ENCODE assay signal across 23 cellular contexts in genomic region chr20:59161626-59162170, GRCh38. TPM values are rescaled to one million over a fixed set of nuclear protein-coding genes. Genes with fewer than 3 reads are reported as not detected.
A peak's percentile ranks its signal among the peaks of the same experiment; 100 is the strongest.
DNase-seq lines count a peak whose midpoint lies in the region; ATAC-seq, FAIRE-seq and TF ChIP-seq lines count a peak whose summit lies in the region.
"Had no signal": no experiment of that assay in that cellular context is flagged by ENCODE, and none has a peak within 500 bp of the region (broad histone marks: within the 10 kb centered on the region; RNA-seq: fewer than 3 reads in every experiment).

No MANE protein-coding gene starts in this region.

- H3K36me3 ChIP-seq in CD8-positive, alpha-beta memory T cell (ENCODE audit: insufficient read depth, low read length): no peaks in the 10 kb centered on the region
- no peaks in the 10 kb centered on the region for H3K36me3 ChIP-seq in lower lobe of right lung
- H3K36me3 ChIP-seq: BE2C, heart left ventricle had no signal

- peak overlapping the region; percentile 98 for H3K27ac ChIP-seq in CD8-positive, alpha-beta memory T cell (ENCODE audit: low read depth, low read length)
- H3K27ac ChIP-seq in lower lobe of right lung: peak overlapping the region; percentile 6

- no peaks in the 10 kb centered on the region for H3K9me3 Mint-ChIP-seq in CD8-positive, alpha-beta memory T cell
- no peaks in the 10 kb centered on the region for H3K9me3 Mint-ChIP-seq in activated CD8-positive, alpha-beta T cell treated with anti-CD3 and anti-CD28 coated beads for 36 hours
- H3K9me3 Mint-ChIP-seq in progenitor cell of endocrine pancreas (ENCODE audit: low read depth): peaks cover 9% of the 10 kb centered on the region
- H3K9me3 Mint-ChIP-seq: type B pancreatic cell had no signal

- FAIRE-seq in HTR-8/SVneo (lab: Jason Lieb, UNC): peak; percentile 68

- CTCF ChIA-PET in CD8-positive, alpha-beta memory T cell (lab: Charles Lee): interaction anchor here (1.0 to 1.1 kb wide), 2 partner anchors 40 to 64 kb away, joined by 3 read pairs; no protein-coding TSS in a partner anchor
- CTCF ChIA-PET in activated CD8-positive, alpha-beta T cell treated with anti-CD3 and anti-CD28 coated beads for 36 hours (lab: Charles Lee): interaction anchor here (1.0 kb wide), 1 partner anchor 46 kb away, joined by 3 read pairs; no protein-coding TSS in a partner anchor

- peaks cover 81 to 97% (median 92%) of the 10 kb centered on the region in 3 donors for H3K4me1 Mint-ChIP-seq in CD8-positive, alpha-beta memory T cell
- H3K4me1 Mint-ChIP-seq in activated CD8-positive, alpha-beta T cell treated with anti-CD3 and anti-CD28 coated beads for 36 hours (ENCODE audit: low read depth): peaks cover 83% of the 10 kb centered on the region
- no peaks in the 10 kb centered on the region for H3K4me1 Mint-ChIP-seq in progenitor cell of endocrine pancreas (ENCODE audit: low read depth)

- peaks cover 91% of the 10 kb centered on the region for H3K4me1 ChIP-seq in CD8-positive, alpha-beta memory T cell (ENCODE audit: insufficient read depth, low read length)
- no peaks in the 10 kb centered on the region for H3K4me1 ChIP-seq in lower lobe of right lung
- H3K4me1 ChIP-seq: BE2C had no signal

- POLR2A ChIA-PET in CD8-positive, alpha-beta memory T cell (lab: Charles Lee): no interaction called here
- POLR2A ChIA-PET in activated CD8-positive, alpha-beta T cell treated with anti-CD3 and anti-CD28 coated beads for 36 hours (lab: Charles Lee): interaction anchor here (3.1 kb wide), 1 partner anchor 10 kb away, joined by 17 read pairs; no protein-coding TSS in a partner anchor

- intact Hi-C loops in activated CD8-positive, alpha-beta T cell treated with anti-CD3 and anti-CD28 coated beads for 36 hours (cut with micrococcal nuclease): loop anchor here (2.0 to 5.0 kb wide), 2 partner anchors 15 to 39 kb away; no protein-coding TSS in a partner anchor
- intact Hi-C loops in lower lobe of right lung (cut with DNase I): no loop called here

- H3K36me3 Mint-ChIP-seq in CD8-positive, alpha-beta memory T cell: peaks cover 6 to 40% (median 8%) of the 10 kb centered on the region in 3 donors
- H3K36me3 Mint-ChIP-seq in activated CD8-positive, alpha-beta T cell treated with anti-CD3 and anti-CD28 coated beads for 36 hours (ENCODE audit: low read depth): peaks cover 21% of the 10 kb centered on the region
- no peaks in the 10 kb centered on the region for H3K36me3 Mint-ChIP-seq in progenitor cell of endocrine pancreas (ENCODE audit: insufficient read depth)
- H3K36me3 Mint-ChIP-seq: type B pancreatic cell had no signal

- no peak for TF ChIP-seq CTCF in activated CD8-positive, alpha-beta T cell treated with anti-CD3 and anti-CD28 coated beads for 36 hours (IDR thresholded peaks at IDR 0.05)
- TF ChIP-seq CTCF in lower lobe of right lung (IDR thresholded peaks at IDR 0.05) (no peak), progenitor cell of endocrine pancreas (IDR thresholded peaks at IDR 0.05; ENCODE audit: unreplicated experiment) (no peak)

- H3K4me3 ChIP-seq in CD8-positive, alpha-beta memory T cell (ENCODE audit: low read length): peak overlapping the region; percentile 92
- H3K4me3 ChIP-seq in lower lobe of right lung: no peak overlapping the region

- ATAC-seq in activated CD8-positive, alpha-beta T cell treated with anti-CD3 and anti-CD28 coated beads for 36 hours: no peak
- ATAC-seq in lower lobe of right lung: no peak
- ATAC-seq: heart left ventricle had no signal

- H3K9me3 ChIP-seq in CD8-positive, alpha-beta memory T cell (ENCODE audit: low read length): no peaks in the 10 kb centered on the region
- no peaks in the 10 kb centered on the region for H3K9me3 ChIP-seq in lower lobe of right lung
- H3K9me3 ChIP-seq: BE2C, heart left ventricle had no signal

- DNase-seq in CD8-positive, alpha-beta memory T cell: peak in 2 of 5 donors; percentile 58 to 64
- DNase-seq in HTR-8/SVneo (ENCODE audit: insufficient read length, low spot score) (no peak), lower lobe of right lung (no peak), COLO829 (ENCODE audit: low spot score) (no peak), hepatic stellate cell (ENCODE audit: low spot score) (no peak), activated gamma-delta T cell treated with Interleukin-2 at 50 U/mL for 16 hours (no peak), progenitor cell of endocrine pancreas (ENCODE audit: low spot score, unreplicated experiment) (no peak)
- no peak for DNase-seq in activated CD8-positive, alpha-beta T cell treated with anti-CD3 and anti-CD28 coated beads for 36 hours
- DNase-seq: activated CD8-positive, alpha-beta memory T cell treated with anti-CD3 and anti-CD28 coated beads, Interleukin-2, amount 50 U/mL, for 4 hours; amniotic stem cell; BE2C; DMS53; H7; heart left ventricle; islet precursor cell; Kasumi-1; mammary epithelial cell; NCI-H1417 treated with DMSO at 0.1 percent for 48 hours; NCI-H2171 treated with DMSO at 0.1 percent for 48 hours; nephron progenitor cell; RPMI8226; stimulated activated CD4-positive, alpha-beta T cell treated with anti-CD3 and anti-CD28 coated beads, Interleukin-12 subunit alpha, Interleukin-12 subunit beta, amount 100 ng/mL, for 4 hours had no signal

- H3K4me3 Mint-ChIP-seq in CD8-positive, alpha-beta memory T cell: peak overlapping the region; percentile 88 to 95 (median 92)
- peak overlapping the region; percentile 95 for H3K4me3 Mint-ChIP-seq in activated CD8-positive, alpha-beta T cell treated with anti-CD3 and anti-CD28 coated beads for 36 hours
- H3K4me3 Mint-ChIP-seq in progenitor cell of endocrine pancreas (ENCODE audit: low read depth): no peak overlapping the region
- H3K4me3 Mint-ChIP-seq: nephron progenitor cell, type B pancreatic cell had no signal

- H3K27me3 Mint-ChIP-seq in CD8-positive, alpha-beta memory T cell: peaks cover 0 to 2% of the 10 kb centered on the region in 2 donors
- no peaks in the 10 kb centered on the region for H3K27me3 Mint-ChIP-seq in activated CD8-positive, alpha-beta T cell treated with anti-CD3 and anti-CD28 coated beads for 36 hours
- H3K27me3 Mint-ChIP-seq in progenitor cell of endocrine pancreas: peaks cover 25% of the 10 kb centered on the region

- H3K27ac Mint-ChIP-seq in CD8-positive, alpha-beta memory T cell: peak overlapping the region; percentile 95 to 100 (median 98)
- H3K27ac Mint-ChIP-seq in activated CD8-positive, alpha-beta T cell treated with anti-CD3 and anti-CD28 coated beads for 36 hours: peak overlapping the region; percentile 98
- no peak overlapping the region for H3K27ac Mint-ChIP-seq in progenitor cell of endocrine pancreas
- H3K27ac Mint-ChIP-seq: nephron progenitor cell, type B pancreatic cell had no signal

- no peaks in the 10 kb centered on the region for H3K27me3 ChIP-seq in CD8-positive, alpha-beta memory T cell (ENCODE audit: insufficient read depth, low read length, poor library complexity, severe bottlenecking)
- H3K27me3 ChIP-seq in lower lobe of right lung (ENCODE audit: low read depth): no peaks in the 10 kb centered on the region

RNA-seq across cellular contexts. Expression of gene ZNF831, which starts 1.9 kb away (rescaled TPM):
- 1 to 10 TPM; 6.4 to 6.9 TPM for total RNA-seq in CD8-positive, alpha-beta memory T cell
- polyA plus RNA-seq in CD8-positive, alpha-beta memory T cell: 12.1 TPM
- 10 to 100 TPM; 10.9 to 11.9 TPM for total RNA-seq in activated CD8-positive, alpha-beta T cell treated with anti-CD3 and anti-CD28 coated beads for 36 hours
- 1.0 TPM for total RNA-seq in lower lobe of right lung
- not detected in 2 replicates for total RNA-seq in progenitor cell of endocrine pancreas
- total RNA-seq: H7, mammary epithelial cell had no signal
- polyA plus RNA-seq: mammary epithelial cell had no signal
